Comparison of ENCODE assay signal across 29 cellular contexts in genomic region chr6:79724816-79725215, GRCh38.
DNase-seq lines count a peak whose midpoint lies in the region; ATAC-seq lines count a peak whose summit lies in the region.
"Had no signal": no experiment of that assay in that cellular context is flagged by ENCODE, and none has a peak within 500 bp of the region (broad histone marks: within the 10 kb centered on the region; RNA-seq: fewer than 3 reads in every experiment).

No MANE protein-coding gene starts in this region.

- H3K9ac ChIP-seq in trophoblast cell (ENCODE audit: low read length), result no peak overlapping the region
- H3K9ac ChIP-seq: BLaER1 treated with 17β-estradiol and CSF1 and Interleukin-3, amounts not matched to agents 10 nM and 100 nM; GM23248 had no signal

- H2BK12ac ChIP-seq in trophoblast cell (ENCODE audit: low read length), result no peak overlapping the region

- no peak overlapping the region for H2AFZ ChIP-seq in trophoblast cell (ENCODE audit: insufficient read depth, low read length, poor library complexity)
- H2AFZ ChIP-seq: GM23248, PC-9 had no signal

- in situ Hi-C loops in SK-MEL-5 (cut with HindIII; ENCODE audit: low pct_unique_long_range_greater_than_20kb, low sequenced_read_pairs), result no loop called here

- no peak overlapping the region for H3K14ac ChIP-seq in trophoblast cell (ENCODE audit: low read length)

- no peak overlapping the region for H3K4me2 ChIP-seq in trophoblast cell (ENCODE audit: low read length)
- H3K4me2 ChIP-seq: A549; BLaER1 treated with 17β-estradiol and CSF1 and Interleukin-3, amounts not matched to agents 10 nM and 100 nM; PC-9 had no signal

- H3K9me3 ChIP-seq in trophoblast cell (ENCODE audit: insufficient read depth, low read depth, low read length), result no peaks in the 10 kb centered on the region
- H3K9me3 ChIP-seq: A549; BLaER1 treated with 17β-estradiol and CSF1 and Interleukin-3, amounts not matched to agents 10 nM and 100 nM; HAP-1; MG63 had no signal

- H2AK5ac ChIP-seq in trophoblast cell (ENCODE audit: low read length), result no peak overlapping the region

- H3K4me3 ChIP-seq in trophoblast cell (ENCODE audit: low read depth, low read length), result no peak overlapping the region
- H3K4me3 ChIP-seq: A549; BLaER1 treated with 17β-estradiol and CSF1 and Interleukin-3, amounts not matched to agents 10 nM and 100 nM; GM12878; GM23248; HAP-1; MG63; PC-9; SK-N-MC had no signal

- H3K4me1 ChIP-seq in trophoblast cell (ENCODE audit: control insufficient read depth in 1 of 2, insufficient read depth in 2 of 2, low read length in 2 of 2), result peaks cover 3% of the 10 kb centered on the region in 2 experiments
- H3K4me1 ChIP-seq: A549; BLaER1 treated with 17β-estradiol and CSF1 and Interleukin-3, amounts not matched to agents 10 nM and 100 nM; HAP-1 had no signal

- H3K18ac ChIP-seq in trophoblast cell (ENCODE audit: low read length), result no peak overlapping the region

- no peaks in the 10 kb centered on the region for H3K79me1 ChIP-seq in trophoblast cell (ENCODE audit: low read length)

- no peak overlapping the region for H2BK120ac ChIP-seq in trophoblast cell (ENCODE audit: insufficient read depth, low read length, poor library complexity)

- DNase-seq in SK-MEL-5 (ENCODE audit: low read depth, low spot score) (peak; percentile 86), foreskin melanocyte (peak; percentile 90), left cardiac atrium (peak; percentile 23), retina (peak; percentile 53), CD1c-positive myeloid dendritic cell (ENCODE audit: extremely low spot score) (no peak), trophoblast cell (no peak)
- DNase-seq: AML-193; CD4-positive, alpha-beta memory T cell; COR-L47; DMS53; GDM1; GM23248; HFFc6; IMR-90; KG1; MG63; NCI-H2029; NCI-H446 treated with DMSO at 0.1 percent for 48 hours; NCI-H526; NCI-H82; NK-92 treated with Interleukin-12 subunit alpha and Interleukin-12 subunit beta, amount 100 ng/mL, for 24 hours; PC-9; SHP77 had no signal

- no peaks in the 10 kb centered on the region for H3K27me3 ChIP-seq in trophoblast cell (ENCODE audit: insufficient read depth, low read length)
- H3K27me3 ChIP-seq: BLaER1 treated with 17β-estradiol and CSF1 and Interleukin-3, amounts not matched to agents 10 nM and 100 nM; MG63 had no signal

- H3K79me2 ChIP-seq in trophoblast cell (ENCODE audit: control insufficient read depth, insufficient read depth, low read length, poor library complexity), result peaks cover 2% of the 10 kb centered on the region

- intact Hi-C loops in left cardiac atrium (cut with DNase I), result no loop called here

- no peak overlapping the region for H3K4ac ChIP-seq in trophoblast cell (ENCODE audit: low read depth, low read length)

- no peak overlapping the region for H3K27ac ChIP-seq in trophoblast cell (ENCODE audit: low read depth, low read length)
- H3K27ac ChIP-seq: A549; BLaER1 treated with 17β-estradiol and CSF1 and Interleukin-3, amounts not matched to agents 10 nM and 100 nM; GM23248; PC-9; SK-N-MC had no signal

- no peak overlapping the region for H4K91ac ChIP-seq in trophoblast cell (ENCODE audit: low read depth, low read length)

- no CpG with 5 or more reads among the region's 2 CpGs for whole genome bisulfite sequencing in trophoblast cell (ENCODE audit: extremely low coverage, insufficient coverage, insufficient read length)

- no peak overlapping the region for H4K12ac ChIP-seq in trophoblast cell (ENCODE audit: low read depth, low read length)

- H3K23ac ChIP-seq in trophoblast cell (ENCODE audit: low read length), result no peak overlapping the region

- no peak overlapping the region for H2BK5ac ChIP-seq in trophoblast cell (ENCODE audit: low read depth, low read length, poor library complexity)

- H3K36me3 ChIP-seq in trophoblast cell (ENCODE audit: control insufficient read depth in 1 of 2, insufficient read depth in 2 of 2, low read length in 2 of 2), result no peaks in the 10 kb centered on the region
- H3K36me3 ChIP-seq: BLaER1 treated with 17β-estradiol and CSF1 and Interleukin-3, amounts not matched to agents 10 nM and 100 nM; HAP-1; MG63 had no signal

- ATAC-seq in left cardiac atrium, result peak; percentile 55 to 84
- no peak for ATAC-seq in HG03039 (IDR thresholded peaks at IDR 0.05; ENCODE audit: unreplicated experiment)
- ATAC-seq: A549, GM12878 had no signal

- no peak overlapping the region for H4K8ac ChIP-seq in trophoblast cell (ENCODE audit: low read depth, low read length)

Comparison
In these comparisons a context has a peak if more than half of its experiments do, and no peak if none do; other contexts are left out.
1. DNase-seq: peak in SK-MEL-5 (single experiment), foreskin melanocyte (single experiment), left cardiac atrium (single experiment) and retina (single experiment); none in CD1c-positive myeloid dendritic cell (single experiment) and trophoblast cell (0 of 2).